Comparison of ENCODE assay signal across 17 cellular contexts in the genomic region with DNA sequence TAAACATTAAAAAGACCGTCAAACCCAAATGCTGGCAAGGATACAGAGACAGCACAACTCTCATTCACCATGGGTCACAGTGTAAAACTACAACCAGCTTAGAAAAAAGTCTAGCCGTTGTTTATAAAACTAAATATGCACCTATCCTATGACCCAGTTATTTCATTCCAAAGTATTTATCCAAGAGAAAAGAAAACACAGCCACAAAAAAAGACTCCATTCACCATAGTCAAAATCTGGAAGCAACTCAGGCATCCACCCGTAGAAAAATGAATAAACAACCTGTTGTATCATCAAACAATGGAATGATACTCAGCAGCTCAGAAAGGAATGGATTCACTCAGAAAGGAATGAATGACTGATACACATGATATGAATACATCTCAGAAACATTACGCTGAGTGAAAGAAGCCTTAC.
DNase-seq lines count a peak whose midpoint lies in the region; ATAC-seq, FAIRE-seq and TF ChIP-seq lines count a peak whose summit lies in the region.
"Had no signal": no experiment of that assay in that cellular context is flagged by ENCODE, and none has a peak within 500 bp of the region (broad histone marks: within the 10 kb centered on the region; RNA-seq: fewer than 3 reads in every experiment).

No MANE protein-coding gene starts in this region.

- DNase-seq in AG08396 (ENCODE audit: low spot score) (peak; percentile 40), epithelial cell of esophagus (ENCODE audit: low read depth) (peak; percentile 66), medulla oblongata (ENCODE audit: extremely low spot score) (peak; percentile 69), NCI-H2196 (lab: John Stamatoyannopoulos, UW; ENCODE audit: unreplicated experiment) (no peak), NCI-H2171 (lab: John Stamatoyannopoulos, UW) (no peak)
- DNase-seq: activated CD4-positive, CD25-positive, alpha-beta regulatory T cell; activated naive CD4-positive, alpha-beta T cell treated with Interleukin-2 at 50 U/mL for 16 hours; GOT3; NCI-H1417; NCI-H510A; nephron progenitor cell; OCI-M1; stimulated activated naive CD4-positive, alpha-beta T cell treated with Interleukin-2 at 50 U/mL for 16 hours had no signal

- no peak for ATAC-seq in HG03159 (IDR thresholded peaks at IDR 0.05; ENCODE audit: unreplicated experiment)
- ATAC-seq in GM21786 (IDR thresholded peaks at IDR 0.05; ENCODE audit: unreplicated experiment) = no peak

- FAIRE-seq in TTC549 (lab: Jason Lieb, UNC) = peak; percentile 62

- H3K4me3 ChIP-seq in epithelial cell of esophagus (ENCODE audit: low read length) = no peak overlapping the region
- H3K4me3 ChIP-seq: cardiac muscle cell had no signal

- no peak for TF ChIP-seq CTCF in epithelial cell of esophagus (IDR thresholded peaks at IDR 0.05; ENCODE audit: insufficient read depth, low read depth, low read length, missing control alignments)

Comparison
In these comparisons a context has a peak if more than half of its experiments do, and no peak if none do; other contexts are left out.
1. DNase-seq: peak in AG08396 (single experiment), epithelial cell of esophagus (single experiment) and medulla oblongata (single experiment); none in NCI-H2196 (single experiment) and NCI-H2171 (single experiment).